32 cellular contexts compared by ENCODE assay signal in the genomic region with DNA sequence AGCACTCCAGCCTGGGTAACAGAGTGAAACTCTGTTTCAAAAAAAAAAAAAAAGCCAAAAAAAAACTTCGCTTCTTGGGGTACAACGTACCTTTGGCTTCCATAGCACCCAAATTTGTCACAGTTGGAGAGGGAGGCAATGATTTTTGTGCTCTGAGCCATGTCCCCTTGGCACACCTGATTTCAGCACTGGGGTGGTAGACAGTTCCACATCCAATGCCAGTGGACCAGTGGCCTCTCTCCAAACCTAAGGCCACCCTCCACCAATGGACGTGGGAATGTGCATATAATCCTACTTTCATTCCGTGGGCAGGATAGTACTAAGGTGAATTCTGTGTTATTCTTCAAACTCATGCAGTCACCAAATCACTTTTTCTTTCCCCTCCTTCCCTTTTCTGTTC. TPM values are rescaled to one million over a fixed set of nuclear protein-coding genes. Genes with fewer than 3 reads are reported as not detected.
"Had no signal": no experiment of that assay in that cellular context is flagged by ENCODE, and none has a peak within 500 bp of the region (broad histone marks: within the 10 kb centered on the region; RNA-seq: fewer than 3 reads in every experiment).

No MANE protein-coding gene starts in this region.

- ATAC-seq: effector memory CD8-positive, alpha-beta T cell; esophagus mucosa; gastrocnemius medialis; heart right ventricle; left colon; left lobe of liver; lower lobe of right lung; naive thymus-derived CD4-positive, alpha-beta T cell had no signal

- DNase-seq: colonic mucosa; cortex of kidney; effector CD8-positive, alpha-beta T cell; effector memory CD8-positive, alpha-beta T cell; endodermal cell; erythroblast; esophagus squamous epithelium; foreskin fibroblast; foreskin melanocyte; gastrocnemius medialis; glutamatergic neuron; head of caudate nucleus; heart right ventricle; hippocampal formation; kidney; kidney glomerular epithelial cell; left colon; left ventricle myocardium inferior; lower lobe of right lung; mesendoderm; midbrain; naive thymus-derived CD4-positive, alpha-beta T cell had no signal

- FAIRE-seq: endometrium, islet of Langerhans, kidney had no signal

- H3K36me3 Mint-ChIP-seq: memory B cell; naive thymus-derived CD4-positive, alpha-beta T cell had no signal

- H3K36me3 ChIP-seq: colonic mucosa, esophagus squamous epithelium, gastrocnemius medialis, heart right ventricle, left ventricle myocardium inferior, lower lobe of right lung had no signal

- H3K27me3 Mint-ChIP-seq: dendritic cell treated with granulocyte-macrophage colony-stimulating factor and Interleukin-4, amounts not matched to agents 40 ng/mL and 50 ng/mL, for 4 days; effector memory CD8-positive, alpha-beta T cell had no signal

- H3K27me3 ChIP-seq: colonic mucosa, gastrocnemius medialis had no signal

- H3K9me3 Mint-ChIP-seq: dendritic cell treated with granulocyte-macrophage colony-stimulating factor and Interleukin-4, amounts not matched to agents 40 ng/mL and 50 ng/mL, for 4 days; endodermal cell had no signal

- H3K9me3 ChIP-seq: colonic mucosa, esophagus squamous epithelium, gastrocnemius medialis, heart right ventricle, left ventricle myocardium inferior, lower lobe of right lung had no signal

- H3K27ac Mint-ChIP-seq: dendritic cell treated with granulocyte-macrophage colony-stimulating factor and Interleukin-4, amounts not matched to agents 40 ng/mL and 50 ng/mL, for 4 days; effector memory CD8-positive, alpha-beta T cell; endodermal cell; memory B cell; naive thymus-derived CD4-positive, alpha-beta T cell had no signal

- H3K4me3 ChIP-seq: colonic mucosa, esophagus squamous epithelium, gastrocnemius medialis, heart right ventricle, left ventricle myocardium inferior, lower lobe of right lung had no signal

- H3K4me3 Mint-ChIP-seq: dendritic cell treated with granulocyte-macrophage colony-stimulating factor and Interleukin-4, amounts not matched to agents 40 ng/mL and 50 ng/mL, for 4 days; effector memory CD8-positive, alpha-beta T cell; endodermal cell; memory B cell; naive thymus-derived CD4-positive, alpha-beta T cell had no signal

- H3K4me1 ChIP-seq: colonic mucosa, esophagus squamous epithelium, gastrocnemius medialis, heart right ventricle, left ventricle myocardium inferior, lower lobe of right lung had no signal

- H3K4me1 Mint-ChIP-seq: memory B cell; naive thymus-derived CD4-positive, alpha-beta T cell had no signal

- H3K27ac ChIP-seq: colonic mucosa, epithelial cell of prostate, esophagus squamous epithelium, gastrocnemius medialis, heart right ventricle, left ventricle myocardium inferior, lower lobe of right lung had no signal

RNA-seq across cellular contexts. Expression of a gene that starts 47.5 kb away (rescaled TPM):
- total RNA-seq: dermis microvascular lymphatic vessel endothelial cell; esophagus mucosa; lower lobe of right lung; lung microvascular endothelial cell; mononuclear cell; naive thymus-derived CD4-positive, alpha-beta T cell had no signal
- polyA plus RNA-seq: naive thymus-derived CD4-positive, alpha-beta T cell had no signal
